Comparison of ENCODE assay signal across 28 cellular contexts in genomic region chr16:80667258-80667560, GRCh38.
"Had no signal": no experiment of that assay in that cellular context is flagged by ENCODE, and none has a peak within 500 bp of the region (broad histone marks: within the 10 kb centered on the region; RNA-seq: fewer than 3 reads in every experiment).

No MANE protein-coding gene starts in this region.

- H3K4me1 ChIP-seq: lower lobe of right lung, right atrium auricular region, right lobe of liver, testis, thyroid gland, transverse colon, upper lobe of left lung, vagina had no signal

- DNase-seq: hypothalamus; immature natural killer cell; left colon; left lung; lower lobe of right lung; mammary epithelial cell; mesenchymal stem cell; naive thymus-derived CD8-positive, alpha-beta T cell; ovary; right lobe of liver; stimulated activated CD4-positive, alpha-beta T cell treated with anti-CD3 and anti-CD28 coated beads, Interleukin-1b, Interleukin-23, amount 100 ng/mL, for 48 hours; stimulated activated CD4-positive, alpha-beta T cell treated with anti-CD3 and anti-CD28 coated beads, Interleukin-2, amount 100 ng/mL, for 48 hours; stimulated activated CD4-positive, alpha-beta T cell treated with anti-CD3 and anti-CD28 coated beads, Interleukin-4, amount 100 ng/mL, for 4 hours; stimulated activated CD8-positive, alpha-beta memory T cell treated with anti-CD3 and anti-CD28 coated beads, Interleukin-4, amount 100 ng/mL, for 48 hours; stimulated activated naive CD4-positive, alpha-beta T cell treated with Interleukin-2 at 50 U/mL for 16 hours; stimulated activated naive CD8-positive, alpha-beta T cell treated with anti-CD3 and anti-CD28 coated beads, Interleukin-15, amount 100 ng/mL, for 72 hours; testis; thyroid gland; transverse colon; upper lobe of left lung had no signal

- H3K27ac ChIP-seq: left lung, lower lobe of right lung, ovary, right atrium auricular region, right lobe of liver, testis, thyroid gland, transverse colon, upper lobe of left lung, vagina had no signal

- FAIRE-seq: islet of Langerhans had no signal

- H3K36me3 Mint-ChIP-seq: immature natural killer cell had no signal

- H3K4me3 Mint-ChIP-seq: immature natural killer cell; naive thymus-derived CD8-positive, alpha-beta T cell; nephron; neural crest cell; stimulated activated memory B cell treated with anti-CD40 and anti-IgM and Interleukin-4, amounts not matched to agents 10 μg/mL and 1 μg/mL and 100 μg/mL, for 72 hours; stimulated activated naive CD8-positive, alpha-beta T cell treated with anti-CD3 and anti-CD28 coated beads, Interleukin-15, amount 100 ng/mL, for 72 hours had no signal

- H3K9me3 ChIP-seq: lower lobe of right lung, ovary, right atrium auricular region, right lobe of liver, testis, thyroid gland, transverse colon, upper lobe of left lung, vagina had no signal

- ATAC-seq: left colon; left lung; lower lobe of right lung; naive thymus-derived CD8-positive, alpha-beta T cell; right lobe of liver; stimulated activated memory B cell treated with anti-CD40 and anti-IgM and Interleukin-4, amounts not matched to agents 10 μg/mL and 1 μg/mL and 100 μg/mL, for 72 hours; stimulated activated naive CD8-positive, alpha-beta T cell treated with anti-CD3 and anti-CD28 coated beads, Interleukin-15, amount 100 ng/mL, for 72 hours had no signal

- H3K27ac Mint-ChIP-seq: immature natural killer cell; naive thymus-derived CD8-positive, alpha-beta T cell; nephron; progenitor cell of endocrine pancreas; stimulated activated memory B cell treated with anti-CD40 and anti-IgM and Interleukin-4, amounts not matched to agents 10 μg/mL and 1 μg/mL and 100 μg/mL, for 72 hours; stimulated activated naive CD8-positive, alpha-beta T cell treated with anti-CD3 and anti-CD28 coated beads, Interleukin-15, amount 100 ng/mL, for 72 hours had no signal

- H3K36me3 ChIP-seq: left lung, lower lobe of right lung, ovary, right atrium auricular region, right lobe of liver, thyroid gland, transverse colon, upper lobe of left lung, vagina had no signal

- H3K4me2 ChIP-seq: smooth muscle cell had no signal

- H3K27me3 Mint-ChIP-seq: stimulated activated memory B cell treated with anti-CD40 and anti-IgM and Interleukin-4, amounts not matched to agents 10 μg/mL and 1 μg/mL and 100 μg/mL, for 72 hours; stimulated activated naive CD8-positive, alpha-beta T cell treated with anti-CD3 and anti-CD28 coated beads, Interleukin-15, amount 100 ng/mL, for 72 hours had no signal

- H3K27me3 ChIP-seq: left lung, ovary, right atrium auricular region, right lobe of liver, testis, thyroid gland, transverse colon, upper lobe of left lung, vagina had no signal

- H3K9me3 Mint-ChIP-seq: neural crest cell had no signal

- H3K4me1 Mint-ChIP-seq: immature natural killer cell, nephron had no signal

- H3K4me3 ChIP-seq: left lung, lower lobe of right lung, ovary, right atrium auricular region, right lobe of liver, smooth muscle cell, testis, thyroid gland, transverse colon, upper lobe of left lung, vagina had no signal
